In genomic region chr5:6405591-6405990, GRCh38 we compare ENCODE assay signal across 28 cellular contexts. TPM values are rescaled to one million over a fixed set of nuclear protein-coding genes. Genes with fewer than 3 reads are reported as not detected.
"Had no signal": no experiment of that assay in that cellular context is flagged by ENCODE, and none has a peak within 500 bp of the region (broad histone marks: within the 10 kb centered on the region; RNA-seq: fewer than 3 reads in every experiment).

No MANE protein-coding gene starts in this region.

- H3K27ac ChIP-seq: brain microvascular endothelial cell, coronary artery, dorsolateral prefrontal cortex, esophagus muscularis mucosa, foreskin keratinocyte, gastrocnemius medialis had no signal

- H3K4me3 ChIP-seq: coronary artery, dorsolateral prefrontal cortex, esophagus muscularis mucosa, gastrocnemius medialis had no signal

- H3K4me1 ChIP-seq: esophagus muscularis mucosa, gastrocnemius medialis had no signal

- H3K9me3 ChIP-seq: esophagus muscularis mucosa, gastrocnemius medialis had no signal

- H3K27me3 ChIP-seq: brain microvascular endothelial cell, foreskin keratinocyte, gastrocnemius medialis had no signal

- H3K36me3 Mint-ChIP-seq: activated CD4-positive, alpha-beta memory T cell treated with anti-CD3 and anti-CD28 coated beads for 36 hours; activated naive CD8-positive, alpha-beta T cell had no signal

- H3K9me3 Mint-ChIP-seq: activated CD4-positive, alpha-beta memory T cell treated with anti-CD3 and anti-CD28 coated beads for 36 hours; activated CD4-positive, alpha-beta T cell treated with anti-CD3 and anti-CD28 coated beads, Interleukin-2, amount 10 ng/mL, durations not matched to agents 24 days and 14 days; activated T-cell treated with anti-CD3 and anti-CD28 coated beads, Interleukin-2, amount 50 U/mL, for 4 hours; activated T-helper 17 cell treated with anti-CD3 and anti-CD28 coated beads, Interleukin-2, amount 50 U/mL, for 72 hours; central memory CD8-positive, alpha-beta T cell; dendritic cell treated with granulocyte-macrophage colony-stimulating factor and Interleukin-4, amounts not matched to agents 40 ng/mL and 50 ng/mL, for 4 days had no signal

- H3K27ac Mint-ChIP-seq: activated CD4-positive, alpha-beta memory T cell treated with anti-CD3 and anti-CD28 coated beads for 36 hours; activated CD4-positive, alpha-beta T cell treated with anti-CD3 and anti-CD28 coated beads for 36 hours; activated CD4-positive, alpha-beta T cell treated with anti-CD3 and anti-CD28 coated beads, Interleukin-2, amount 10 ng/mL, durations not matched to agents 24 days and 14 days; activated CD8-positive, alpha-beta T cell treated with anti-CD3 and anti-CD28 coated beads, Interleukin-2, amount 10 ng/mL, durations not matched to agents 7 days and 5 days; activated naive CD8-positive, alpha-beta T cell; activated T-helper 17 cell treated with anti-CD3 and anti-CD28 coated beads, Interleukin-2, amount 50 U/mL, for 72 hours; dendritic cell treated with granulocyte-macrophage colony-stimulating factor and Interleukin-4, amounts not matched to agents 40 ng/mL and 50 ng/mL, for 4 days had no signal

- H3K4me3 Mint-ChIP-seq: activated CD4-positive, alpha-beta memory T cell treated with anti-CD3 and anti-CD28 coated beads for 36 hours; activated CD4-positive, alpha-beta T cell treated with anti-CD3 and anti-CD28 coated beads for 36 hours; activated CD4-positive, alpha-beta T cell treated with anti-CD3 and anti-CD28 coated beads, Interleukin-2, amount 10 ng/mL, durations not matched to agents 24 days and 14 days; activated CD8-positive, alpha-beta T cell treated with anti-CD3 and anti-CD28 coated beads, Interleukin-2, amount 10 ng/mL, durations not matched to agents 7 days and 5 days; activated naive CD8-positive, alpha-beta T cell; activated T-cell treated with anti-CD3 and anti-CD28 coated beads, Interleukin-2, amount 50 U/mL, for 4 hours; activated T-helper 17 cell treated with anti-CD3 and anti-CD28 coated beads, Interleukin-2, amount 50 U/mL, for 72 hours; central memory CD8-positive, alpha-beta T cell; dendritic cell treated with granulocyte-macrophage colony-stimulating factor and Interleukin-4, amounts not matched to agents 40 ng/mL and 50 ng/mL, for 4 days had no signal

- H3K4me1 Mint-ChIP-seq: activated T-helper 17 cell treated with anti-CD3 and anti-CD28 coated beads, Interleukin-2, amount 50 U/mL, for 72 hours; central memory CD8-positive, alpha-beta T cell had no signal

- ATAC-seq: activated CD4-positive, alpha-beta T cell treated with anti-CD3 and anti-CD28 coated beads for 36 hours; activated CD8-positive, alpha-beta T cell treated with anti-CD3 and anti-CD28 coated beads, Interleukin-2, amount 10 ng/mL, durations not matched to agents 7 days and 5 days; activated T-cell treated with anti-CD3 and anti-CD28 coated beads, Interleukin-2, amount 50 U/mL, for 4 hours; activated T-helper 17 cell treated with anti-CD3 and anti-CD28 coated beads, Interleukin-2, amount 50 U/mL, for 72 hours; foreskin keratinocyte; gastrocnemius medialis had no signal

- H3K36me3 ChIP-seq: brain microvascular endothelial cell, esophagus muscularis mucosa, gastrocnemius medialis had no signal

- DNase-seq: activated CD4-positive, alpha-beta memory T cell treated with anti-CD3 and anti-CD28 coated beads for 36 hours; activated CD4-positive, alpha-beta T cell treated with anti-CD3 and anti-CD28 coated beads for 36 hours; activated CD4-positive, alpha-beta T cell treated with anti-CD3 and anti-CD28 coated beads, Interleukin-2, amount 10 ng/mL, durations not matched to agents 24 days and 14 days; activated CD4-positive, CD25-positive, alpha-beta regulatory T cell; activated CD4-positive, CD25-positive, alpha-beta regulatory T cell treated with anti-CD3 and anti-CD28 coated beads, Interleukin-2, amount 50 U/mL, for 72 hours; activated CD8-positive, alpha-beta T cell treated with anti-CD3 and anti-CD28 coated beads, Interleukin-2, amount 10 ng/mL, durations not matched to agents 7 days and 5 days; activated effector memory CD4-positive, alpha-beta T cell treated with Interleukin-2 at 50 U/mL for 16 hours; activated gamma-delta T cell treated with Interleukin-2 at 50 U/mL for 16 hours; activated naive CD4-positive, alpha-beta T cell treated with anti-CD3 and anti-CD28 coated beads, Interleukin-2, amount 50 U/mL, for 16 hours; activated naive CD4-positive, alpha-beta T cell treated with Interleukin-2 at 50 U/mL for 16 hours; activated T-cell treated with anti-CD3 and anti-CD28 coated beads, Interleukin-2, amount 50 U/mL, for 4 hours; amniotic stem cell; anterior cingulate cortex; brain microvascular endothelial cell; dorsolateral prefrontal cortex; effector memory CD4-positive, alpha-beta T cell; erythroblast; foreskin keratinocyte; gastrocnemius medialis; glutamatergic neuron; T-helper 2 cell had no signal

RNA-seq across cellular contexts. Expression of gene UBE2QL1, which starts 43.1 kb away (rescaled TPM):
- total RNA-seq: activated CD4-positive, alpha-beta memory T cell treated with anti-CD3 and anti-CD28 coated beads for 36 hours; activated CD4-positive, alpha-beta T cell treated with anti-CD3 and anti-CD28 coated beads for 36 hours; activated CD8-positive, alpha-beta T cell treated with anti-CD3 and anti-CD28 coated beads, Interleukin-2, amount 10 ng/mL, durations not matched to agents 7 days and 5 days; activated T-cell treated with anti-CD3 and anti-CD28 coated beads, Interleukin-2, amount 50 U/mL, for 4 hours; activated T-helper 17 cell treated with anti-CD3 and anti-CD28 coated beads, Interleukin-2, amount 50 U/mL, for 72 hours; bronchial epithelial cell; foreskin keratinocyte had no signal
- polyA plus RNA-seq: foreskin keratinocyte had no signal
